1 cellular context compared by ENCODE assay signal in genomic region chr2:160214461-160215055, GRCh38.
TF ChIP-seq lines count a peak whose summit lies in the region.

No MANE protein-coding gene starts in this region.

TF ChIP-seq in A549, 52 proteins besides CTCF, POLR2A, EP300 and RAD21 (continued from another document):
- TF ChIP-seq MAX (IDR thresholded peaks at IDR 0.05) = peak; percentile 88
- no peak; the same call in 1 of the 2 replicates for TF ChIP-seq FOSL2 (IDR thresholded peaks at IDR 0.05)
- peak; percentile 77 for TF ChIP-seq FOSL2 (CRISPR knock-in tag; IDR thresholded peaks at IDR 0.05)
- TF ChIP-seq KDM1A (IDR thresholded peaks at IDR 0.05; ENCODE audit: low read depth) = peak; percentile 55; the same call in 1 of the 2 replicates
- TF ChIP-seq GATA3 (IDR thresholded peaks at IDR 0.05; ENCODE audit: borderline replicate concordance) = peak; percentile 55; the same call in 1 of the 2 replicates
